Comparison of ENCODE assay signal across 9 cellular contexts in the genomic region with DNA sequence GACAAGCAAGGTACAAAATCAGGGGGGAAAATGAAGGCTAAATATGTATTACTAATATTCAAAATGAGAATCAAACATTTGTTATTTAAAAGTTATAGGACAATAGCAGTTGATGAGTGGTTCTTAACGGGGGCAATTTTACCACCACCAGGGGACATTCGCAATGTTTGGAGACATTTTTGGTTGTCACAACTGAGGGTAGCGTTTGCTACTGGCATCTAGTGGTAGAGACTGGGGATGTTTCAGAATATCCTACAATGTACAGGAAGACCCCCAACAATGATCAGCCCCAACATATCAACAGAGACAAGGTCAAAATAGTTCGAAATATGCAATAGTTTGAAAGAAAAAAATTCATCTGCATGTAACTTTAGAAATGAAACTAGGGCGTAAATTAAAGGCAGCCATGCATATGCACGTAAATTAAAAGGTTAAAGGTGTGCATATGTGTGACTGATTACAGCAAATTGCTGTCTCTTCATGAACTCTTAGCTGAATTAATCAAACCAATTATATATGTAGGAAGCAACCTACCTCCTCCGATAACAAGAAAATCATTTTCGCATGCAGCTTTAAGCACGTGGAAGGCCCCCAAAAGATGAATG.
DNase-seq lines count a peak whose midpoint lies in the region; ATAC-seq and TF ChIP-seq lines count a peak whose summit lies in the region.
"Had no signal": no experiment of that assay in that cellular context is flagged by ENCODE, and none has a peak within 500 bp of the region (broad histone marks: within the 10 kb centered on the region; RNA-seq: fewer than 3 reads in every experiment).

No MANE protein-coding gene starts in this region.

- ATAC-seq in HG02938 (IDR thresholded peaks at IDR 0.05; ENCODE audit: unreplicated experiment) (peak; percentile 72), foreskin keratinocyte (no peak)

- no peaks in the 10 kb centered on the region for H3K4me1 ChIP-seq in BE2C
- H3K4me1 ChIP-seq in SJCRH30: no peaks in the 10 kb centered on the region; the same call in 1 of the 2 replicates
- no peaks in the 10 kb centered on the region for H3K4me1 ChIP-seq in foreskin keratinocyte
- no peaks in the 10 kb centered on the region for H3K4me1 ChIP-seq in tibial artery
- H3K4me1 ChIP-seq: pancreas had no signal

- H3K4me3 ChIP-seq in BE2C (ENCODE audit: low read depth, low read length) (no peak overlapping the region), SJCRH30 (no peak overlapping the region), tibial artery (no peak overlapping the region)
- H3K4me3 ChIP-seq: pancreas had no signal

- DNase-seq in BE2C (peak; percentile 32), SJCRH30 (peak; percentile 22 to 62), foreskin keratinocyte (no peak), tibial artery (no peak)
- DNase-seq in effector CD4-positive, alpha-beta T cell: no peak
- no peak for DNase-seq in stimulated activated CD4-positive, alpha-beta T cell treated with anti-CD3 and anti-CD28 coated beads, Interleukin-2, amount 100 ng/mL, for 24 hours
- DNase-seq: pancreas had no signal

- H3K27ac ChIP-seq in SJCRH30 (no peak overlapping the region), foreskin keratinocyte (no peak overlapping the region), tibial artery (no peak overlapping the region)
- H3K27ac ChIP-seq: pancreas had no signal

- H3K36me3 ChIP-seq in BE2C (no peaks in the 10 kb centered on the region), SJCRH30 (no peaks in the 10 kb centered on the region), tibial artery (no peaks in the 10 kb centered on the region)
- H3K36me3 ChIP-seq: pancreas had no signal

- intact Hi-C loops in tibial artery (cut with DNase I; ENCODE audit: low total_unique reads): no loop called here

- H3K27me3 ChIP-seq in BE2C (no peaks in the 10 kb centered on the region), SJCRH30 (no peaks in the 10 kb centered on the region), foreskin keratinocyte (no peaks in the 10 kb centered on the region), tibial artery (peaks cover 0 to 2% of the 10 kb centered on the region in 2 donors)

- peak; percentile 93 for TF ChIP-seq CTCF in BE2C (IDR thresholded peaks at IDR 0.05; ENCODE audit: low read depth, low read length)
- TF ChIP-seq CTCF in GM12874 (IDR thresholded peaks at IDR 0.05; ENCODE audit: insufficient read depth, low read depth, low read length): peak; percentile 70
- TF ChIP-seq CTCF in foreskin keratinocyte (conservative IDR thresholded peaks at IDR 0.05): peak; percentile 56
- peak; percentile 30 to 40 for TF ChIP-seq CTCF in tibial artery (IDR thresholded peaks at IDR 0.05)

- H3K9me3 ChIP-seq in BE2C (no peaks in the 10 kb centered on the region), SJCRH30 (replicated peaks) (no peaks in the 10 kb centered on the region), tibial artery (no peaks in the 10 kb centered on the region)
- H3K9me3 ChIP-seq: pancreas had no signal

Comparison
In these comparisons a context has a peak if more than half of its experiments do, and no peak if none do; other contexts are left out.
1. DNase-seq: peak in BE2C (single experiment) and SJCRH30 (2 of 2); none in foreskin keratinocyte (0 of 2), tibial artery (0 of 2), effector CD4-positive, alpha-beta T cell (single experiment) and stimulated activated CD4-positive, alpha-beta T cell treated with anti-CD3 and anti-CD28 coated beads, Interleukin-2, amount 100 ng/mL, for 24 hours (0 of 2).
2. CTCF ChIP-seq: peak in every context shown above with its lines; median percentile 93 in BE2C; 70 in GM12874; 56 in foreskin keratinocyte; 35 in tibial artery.